In the genomic region with DNA sequence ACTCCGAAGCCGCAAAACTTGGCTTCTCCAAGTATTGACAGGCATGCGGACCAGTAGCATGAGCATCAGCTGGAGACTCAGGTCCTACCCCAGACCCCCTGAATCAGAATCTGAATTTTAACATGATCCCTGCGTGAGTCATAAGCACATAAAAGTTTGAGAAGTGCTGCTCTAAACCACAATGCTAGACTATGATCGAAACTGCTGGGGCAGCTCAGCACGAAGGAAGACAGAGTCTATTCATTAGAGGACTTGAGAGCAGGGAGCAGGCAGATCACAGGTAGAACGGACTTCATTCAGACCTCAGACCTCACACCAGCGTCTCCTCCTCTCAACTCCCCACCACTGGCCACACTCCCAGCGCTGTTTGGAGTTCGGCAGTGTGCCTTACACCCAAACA, we compare ENCODE assay signal across 11 cellular contexts. TPM values are rescaled to one million over a fixed set of nuclear protein-coding genes. Genes with fewer than 3 reads are reported as not detected.
A peak's percentile ranks its signal among the peaks of the same experiment; 100 is the strongest.
DNase-seq lines count a peak whose midpoint lies in the region; ATAC-seq, FAIRE-seq and TF ChIP-seq lines count a peak whose summit lies in the region.
"Had no signal": no experiment of that assay in that cellular context is flagged by ENCODE, and none has a peak within 500 bp of the region (broad histone marks: within the 10 kb centered on the region; RNA-seq: fewer than 3 reads in every experiment).

No MANE protein-coding gene starts in this region.

- peak overlapping the region; percentile 51 for H3K9ac ChIP-seq in Loucy (ENCODE audit: low read depth, low read length, poor library complexity, severe bottlenecking)
- H3K9ac ChIP-seq in kidney (ENCODE audit: low read length in 2 of 2), result no peak overlapping the region

- H3F3A ChIP-seq in Loucy (ENCODE audit: low read depth), result peaks cover 4% of the 10 kb centered on the region; the same call in 1 of the 2 replicates

- TF ChIP-seq POLR2A in sigmoid colon (IDR thresholded peaks at IDR 0.05), result no peak

- H3K27ac ChIP-seq in angular gyrus (ENCODE audit: low read depth, low read length) (peak overlapping the region; percentile 67), sigmoid colon (peak overlapping the region; percentile 83 to 92 (median 91)), kidney (ENCODE audit: low read depth in 2 of 2, low read length in 2 of 2) (no peak overlapping the region)
- H3K27ac ChIP-seq: testis had no signal

- no peaks in the 10 kb centered on the region for H3K27me3 ChIP-seq in Loucy (ENCODE audit: insufficient read depth, low read length, poor library complexity, severe bottlenecking)
- H3K27me3 ChIP-seq in sigmoid colon, result no peaks in the 10 kb centered on the region
- no peaks in the 10 kb centered on the region for H3K27me3 ChIP-seq in HAP-1 (ENCODE audit: low read depth)
- H3K27me3 ChIP-seq: testis had no signal

- H3K9me3 ChIP-seq in Loucy (ENCODE audit: insufficient read depth, low read depth, low read length) (no peaks in the 10 kb centered on the region), sigmoid colon (no peaks in the 10 kb centered on the region), HAP-1 (no peaks in the 10 kb centered on the region), kidney (ENCODE audit: control insufficient read depth in 1 of 2, low read length in 2 of 2) (no peaks in the 10 kb centered on the region)
- H3K9me3 ChIP-seq: testis had no signal

- in situ Hi-C loops in HAP-1 (cut with MboI; ENCODE audit: low sequenced_read_pairs), result no loop called here

- TF ChIP-seq CTCF in Loucy (conservative IDR thresholded peaks at IDR 0.05; ENCODE audit: low read length) (no peak), sigmoid colon (IDR thresholded peaks at IDR 0.05) (no peak), kidney (IDR thresholded peaks at IDR 0.05; ENCODE audit: borderline replicate concordance, extremely low read depth, insufficient read depth) (no peak)

- no peaks in the 10 kb centered on the region for H3K9me2 ChIP-seq in Loucy (replicated peaks; ENCODE audit: low read depth, low read length)

- no peak for TF ChIP-seq EP300 in sigmoid colon (IDR thresholded peaks at IDR 0.05)

- H3K4me3 ChIP-seq in Loucy (ENCODE audit: low read length, poor library complexity, severe bottlenecking) (peak overlapping the region; percentile 40), sigmoid colon (no peak overlapping the region), HAP-1 (no peak overlapping the region), kidney (ENCODE audit: low read length in 2 of 2) (no peak overlapping the region)
- H3K4me3 ChIP-seq: testis had no signal

- H3K4me2 ChIP-seq in Loucy (ENCODE audit: low read depth, low read length, poor library complexity, severe bottlenecking), result peak overlapping the region; percentile 65

- ATAC-seq in GM18909 (IDR thresholded peaks at IDR 0.05; ENCODE audit: poor library complexity, unreplicated experiment), result peak; percentile 80

- H3K79me2 ChIP-seq in Loucy (ENCODE audit: insufficient read depth, low read length), result peaks cover 97% of the 10 kb centered on the region

- WGBS in sigmoid colon, 2 donors, result 82% methylated on average over 10 of the region's 10 CpGs

- H3K36me3 ChIP-seq in Loucy (ENCODE audit: insufficient read depth, low read length) (peaks cover 69% of the 10 kb centered on the region; the same call in 1 of the 2 replicates), sigmoid colon (peaks cover 18 to 63% (median 27%) of the 10 kb centered on the region in 4 donors), HAP-1 (replicated peaks) (peaks cover 31% of the 10 kb centered on the region), kidney (ENCODE audit: control insufficient read depth in 1 of 2, insufficient read depth in 2 of 2, low read length in 2 of 2) (peaks cover 2 to 14% of the 10 kb centered on the region in 2 donors)

- H3K4me1 ChIP-seq in Loucy (ENCODE audit: insufficient read depth, low read length, poor library complexity, severe bottlenecking) (peaks cover 47% of the 10 kb centered on the region), sigmoid colon (peaks cover 0 to 100% (median 98%) of the 10 kb centered on the region in 4 donors), HAP-1 (no peaks in the 10 kb centered on the region), kidney (ENCODE audit: control insufficient read depth in 1 of 2, insufficient read depth in 1 of 2, low read depth in 1 of 2, low read length in 2 of 2) (peaks cover 21 to 34% of the 10 kb centered on the region in 2 donors)

- FAIRE-seq in kidney (lab: Jason Lieb, UNC), result no peak

- DNase-seq in sigmoid colon (no peak), HAP-1 (ENCODE audit: low spot score in 2 of 2) (no peak), GF-D8 (lab: John Stamatoyannopoulos, UW) (no peak), kidney (no peak), OCI-M2 (lab: John Stamatoyannopoulos, UW; ENCODE audit: unreplicated experiment) (no peak)
- DNase-seq: foreskin fibroblast, occipital lobe, testis had no signal

- intact Hi-C loops in sigmoid colon (cut with DNase I) (no loop called here), kidney (cut with DNase I) (no loop called here)

- H4K20me1 ChIP-seq in Loucy (ENCODE audit: insufficient read depth, low read length, poor library complexity, severe bottlenecking), result peaks cover 23% of the 10 kb centered on the region

- H2AFZ ChIP-seq in Loucy (ENCODE audit: low read length), result no peak overlapping the region

RNA-seq across cellular contexts. Expression of a gene that starts 16.9 kb away (rescaled TPM):
- total RNA-seq in sigmoid colon (100 to 1,000 TPM; 153 to 221 (median 209) TPM), kidney (29.1 TPM)
- polyA plus RNA-seq in sigmoid colon (10 to 100 TPM; 14.4 to 34.8 (median 17.6) TPM), kidney (ENCODE audit: insufficient read depth, low read depth, low replicate concordance) (21.0 TPM)

RNA-seq across cellular contexts. Expression of a gene that starts 46.0 kb away (rescaled TPM):
- total RNA-seq in sigmoid colon, result 10 to 100 TPM; 23.9 to 56.2 (median 28.3) TPM
- polyA plus RNA-seq in sigmoid colon, result 10 to 100 TPM in 2 of 3 donors, 1 to 10 TPM in 1; 3.9 to 21.0 (median 17.0) TPM
- 42.6 TPM for total RNA-seq in kidney
- 11.7 TPM for polyA plus RNA-seq in kidney (ENCODE audit: insufficient read depth, low read depth, low replicate concordance)

RNA-seq across cellular contexts. Expression of a gene that starts 53.5 kb away (rescaled TPM):
- total RNA-seq in sigmoid colon (1 to 10 TPM; 2.5 to 9.4 (median 3.7) TPM), kidney (40.8 TPM)
- polyA plus RNA-seq in sigmoid colon (10 to 100 TPM in 1 of 3 donors, 1 to 10 TPM in 2; 3.6 to 15.7 (median 9.9) TPM), kidney (ENCODE audit: insufficient read depth, low read depth, low replicate concordance) (82.5 TPM)

Comparison
In these comparisons a context has a peak if more than half of its experiments do, and no peak if none do; other contexts are left out.
1. H3K27ac ChIP-seq: peak in angular gyrus (single experiment) and sigmoid colon (4 of 4); none in kidney (0 of 2).